ENCODE assay signal across 16 cellular contexts in the genomic region with DNA sequence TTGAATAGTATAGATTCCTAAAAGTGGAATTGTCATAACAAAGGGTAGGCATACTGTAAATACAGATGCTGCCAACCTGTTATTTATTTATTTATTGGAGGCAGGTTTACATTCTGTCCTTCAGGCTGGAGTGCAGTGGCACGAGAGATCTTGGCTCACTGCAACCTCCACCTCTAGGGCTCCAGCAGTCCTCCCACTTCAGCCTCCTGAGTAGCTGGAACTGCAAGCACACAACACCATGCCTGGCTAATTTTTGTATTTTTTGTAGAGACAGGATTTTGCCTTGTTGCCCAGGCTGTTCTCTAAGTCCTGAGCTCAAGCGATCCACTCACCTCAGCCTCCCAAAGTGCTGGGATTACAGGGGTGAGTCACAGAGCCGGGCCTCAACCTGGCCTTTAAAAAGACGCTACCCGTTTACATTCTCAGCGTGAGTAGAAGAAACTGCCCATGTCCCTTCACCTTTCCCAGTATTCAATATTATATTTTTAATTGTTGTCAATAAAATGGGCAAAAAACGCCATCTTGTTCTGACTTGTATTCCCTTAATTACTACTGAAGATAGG. TPM values are rescaled to one million over a fixed set of nuclear protein-coding genes. Genes with fewer than 3 reads are reported as not detected.
DNase-seq lines count a peak whose midpoint lies in the region; ATAC-seq, FAIRE-seq and TF ChIP-seq lines count a peak whose summit lies in the region.
"Had no signal": no experiment of that assay in that cellular context is flagged by ENCODE, and none has a peak within 500 bp of the region (broad histone marks: within the 10 kb centered on the region; RNA-seq: fewer than 3 reads in every experiment).

No MANE protein-coding gene starts in this region.

- no peak overlapping the region for H3K9ac ChIP-seq in HepG2 (ENCODE audit: insufficient read depth, low read depth, low read length)
- H3K9ac ChIP-seq: BLaER1, GM23248 had no signal

- H3K36me3 ChIP-seq in HepG2 (replicated peaks in 1 of 2; ENCODE audit: control insufficient read depth in 1 of 2, insufficient read depth in 2 of 2, low read length in 2 of 2), result peaks cover 0 to 7% of the 10 kb centered on the region in 2 experiments; a peak in 3 of 5 replicates
- H3K36me3 ChIP-seq in right lobe of liver, result no peaks in the 10 kb centered on the region
- H3K36me3 ChIP-seq: BLaER1 had no signal

- H3K4me1 Mint-ChIP-seq in brain (peaks cover 35% of the 10 kb centered on the region), neural crest cell (peaks cover 53% of the 10 kb centered on the region)
- peaks cover 11% of the 10 kb centered on the region for H3K4me1 Mint-ChIP-seq in activated CD8-positive, alpha-beta memory T cell treated with anti-CD3 and anti-CD28 coated beads, Interleukin-2, amount 10 ng/mL, durations not matched to agents 7 days and 5 days

- TF ChIP-seq CTCF in HepG2 (CRISPR knock-in tag; IDR thresholded peaks at IDR 0.05) (no peak), right lobe of liver (IDR thresholded peaks at IDR 0.05) (no peak), brain (conservative IDR thresholded peaks at IDR 0.05) (no peak), neural crest cell (conservative IDR thresholded peaks at IDR 0.05) (no peak)

- POLR2A ChIA-PET in HepG2 (lab: Yijun Ruan, JAX), result interaction anchor here (0.9 to 2.3 kb wide), 4 partner anchors 10 to 56 kb away, joined by 3 to 16 read pairs (median 7); no protein-coding TSS in a partner anchor

- H3K27me3 Mint-ChIP-seq in brain (peaks cover 8% of the 10 kb centered on the region), neural crest cell (ENCODE audit: low read depth) (no peaks in the 10 kb centered on the region)
- H3K27me3 Mint-ChIP-seq in activated CD8-positive, alpha-beta memory T cell treated with anti-CD3 and anti-CD28 coated beads, Interleukin-2, amount 10 ng/mL, durations not matched to agents 7 days and 5 days, result peaks cover 24% of the 10 kb centered on the region

- CTCF ChIA-PET in HepG2 (lab: Yijun Ruan, JAX; ENCODE audit: low intra/inter-chr PET ratio, low total read pairs), result no interaction called here
- CTCF ChIA-PET in activated CD8-positive, alpha-beta memory T cell treated with anti-CD3 and anti-CD28 coated beads, Interleukin-2, amount 10 ng/mL, durations not matched to agents 7 days and 5 days (lab: Charles Lee), result no interaction called here

- DNase-seq in HepG2 (ENCODE audit: low spot score), result no peak
- no peak for DNase-seq in right lobe of liver
- DNase-seq in neural crest cell (ENCODE audit: low read depth, low spot score), result no peak
- no peak for DNase-seq in activated CD8-positive, alpha-beta memory T cell treated with anti-CD3 and anti-CD28 coated beads, Interleukin-2, amount 10 ng/mL, durations not matched to agents 7 days and 5 days
- DNase-seq: 8988T; AML-193; Caco-2; CD8-positive, alpha-beta memory T cell; DND-41; GDM1; GM23248 had no signal

- ATAC-seq in HepG2, result no peak
- ATAC-seq in right lobe of liver, result no peak
- ATAC-seq in activated CD4-positive, CD25-positive, alpha-beta regulatory T cell treated with anti-CD3 and anti-CD28 coated beads, Interleukin-2, amount 50 U/mL, for 24 hours, result no peak
- ATAC-seq in activated CD8-positive, alpha-beta memory T cell treated with anti-CD3 and anti-CD28 coated beads, Interleukin-2, amount 10 ng/mL, durations not matched to agents 7 days and 5 days, result no peak
- no peak for ATAC-seq in HG03097 (IDR thresholded peaks at IDR 0.05; ENCODE audit: low FRiP score, unreplicated experiment)

- peaks cover 12% of the 10 kb centered on the region for H4K20me1 ChIP-seq in HepG2 (ENCODE audit: insufficient read depth, low read length)

- peak overlapping the region in 3 of 5 experiments; percentile 11 to 65 (median 12) for H3K4me3 Mint-ChIP-seq in brain
- peak overlapping the region; percentile 66 for H3K4me3 Mint-ChIP-seq in neural crest cell
- no peak overlapping the region for H3K4me3 Mint-ChIP-seq in activated CD8-positive, alpha-beta memory T cell treated with anti-CD3 and anti-CD28 coated beads, Interleukin-2, amount 10 ng/mL, durations not matched to agents 7 days and 5 days

- TF ChIP-seq POLR2A in HepG2 (IDR thresholded peaks at IDR 0.05; ENCODE audit: insufficient read depth in 1 of 2, low read depth in 2 of 2, low read length in 2 of 2), result no peak
- no peak for TF ChIP-seq POLR2A in right lobe of liver (IDR thresholded peaks at IDR 0.05)

- in situ Hi-C loops in HepG2 (cut with HindIII; ENCODE audit: extremely low pct_ligation_motif_present, low pct_unique_long_range_greater_than_20kb), result no loop called here

- H3K4me3 ChIP-seq in HepG2 (replicated peaks in 1 of 3; ENCODE audit: insufficient read depth in 1 of 3, low read depth in 2 of 3, low read length in 3 of 3) (no peak overlapping the region), right lobe of liver (no peak overlapping the region)
- H3K4me3 ChIP-seq: BLaER1, GM23248 had no signal

- no peak for FAIRE-seq in HepG2 (lab: Jason Lieb, UNC)
- FAIRE-seq: H54 had no signal

- H3K27ac Mint-ChIP-seq in brain (peak overlapping the region in 3 of 5 experiments; percentile 29 to 54 (median 30)), neural crest cell (ENCODE audit: unreplicated experiment) (no peak overlapping the region)
- H3K27ac Mint-ChIP-seq in activated CD8-positive, alpha-beta memory T cell treated with anti-CD3 and anti-CD28 coated beads, Interleukin-2, amount 10 ng/mL, durations not matched to agents 7 days and 5 days, result no peak overlapping the region

- peaks cover 36% of the 10 kb centered on the region for H3K79me2 ChIP-seq in HepG2 (ENCODE audit: insufficient read depth, low read length)

- intact Hi-C loops in HepG2 (cut with micrococcal nuclease; ENCODE audit: unreplicated experiment), result loop anchor here (10.0 kb wide), 1 partner anchor 213 kb away; a partner anchor contains a TSS
- intact Hi-C loops in right lobe of liver (cut with DNase I), result no loop called here

- H3K36me3 Mint-ChIP-seq in brain (no peaks in the 10 kb centered on the region), neural crest cell (ENCODE audit: low read depth) (no peaks in the 10 kb centered on the region)
- peaks cover 1% of the 10 kb centered on the region for H3K36me3 Mint-ChIP-seq in activated CD8-positive, alpha-beta memory T cell treated with anti-CD3 and anti-CD28 coated beads, Interleukin-2, amount 10 ng/mL, durations not matched to agents 7 days and 5 days

- H3K27me3 ChIP-seq in HepG2 (ENCODE audit: control insufficient read depth in 1 of 2, insufficient read depth in 2 of 2, low read length in 2 of 2), result no peaks in the 10 kb centered on the region; a peak in 1 of 5 replicates
- no peaks in the 10 kb centered on the region for H3K27me3 ChIP-seq in right lobe of liver
- H3K27me3 ChIP-seq: BLaER1 had no signal

- H3K27ac ChIP-seq in HepG2 (ENCODE audit: extremely low read length, insufficient read depth, low read length) (no peak overlapping the region), right lobe of liver (peak overlapping the region in 1 of 3 donors; percentile 70)
- H3K27ac ChIP-seq: BLaER1, GM23248 had no signal

- H3K9me3 Mint-ChIP-seq in brain, result peaks cover 0 to 3% (median 0%) of the 10 kb centered on the region in 5 experiments
- H3K9me3 Mint-ChIP-seq in neural crest cell, result peaks cover 3% of the 10 kb centered on the region
- H3K9me3 Mint-ChIP-seq in activated CD8-positive, alpha-beta memory T cell treated with anti-CD3 and anti-CD28 coated beads, Interleukin-2, amount 10 ng/mL, durations not matched to agents 7 days and 5 days (ENCODE audit: low read depth), result no peaks in the 10 kb centered on the region
- H3K9me3 Mint-ChIP-seq: CD8-positive, alpha-beta memory T cell had no signal

- no peak for TF ChIP-seq RAD21 in HepG2 (CRISPR knock-in tag; IDR thresholded peaks at IDR 0.05)

- WGBS in HepG2 (ENCODE audit: low lambda C conversion rate), result 89% methylated on average over 7 of the region's 7 CpGs
- WGBS in right lobe of liver (ENCODE audit: insufficient coverage, low coverage, low lambda C conversion rate, missing lambda C conversion rate), result 88% methylated on average over 6 of the region's 7 CpGs

- no peak for TF ChIP-seq EP300 in HepG2 (IDR thresholded peaks at IDR 0.05; ENCODE audit: low read depth in 2 of 2, low read length in 2 of 2)
- no peak for TF ChIP-seq EP300 in HepG2 (CRISPR knock-in tag; IDR thresholded peaks at IDR 0.05; ENCODE audit: borderline replicate concordance)

- H2AFZ ChIP-seq in HepG2 (ENCODE audit: low read length), result no peak overlapping the region
- H2AFZ ChIP-seq: GM23248 had no signal

- no peaks in the 10 kb centered on the region for H3K9me3 ChIP-seq in HepG2 (ENCODE audit: low read length)
- no peaks in the 10 kb centered on the region for H3K9me3 ChIP-seq in right lobe of liver
- H3K9me3 ChIP-seq: BLaER1, Caco-2 had no signal

- BruUV-seq in HepG2 (replicated peaks; lab: Mats Ljungman, UMichigan), result no TSS peak

- no peak overlapping the region for H3K4me2 ChIP-seq in HepG2 (ENCODE audit: low read depth, low read length)
- H3K4me2 ChIP-seq: BLaER1 had no signal

- H3K4me1 ChIP-seq in HepG2 (ENCODE audit: insufficient read depth, low read length) (peaks cover 58% of the 10 kb centered on the region), right lobe of liver (peaks cover 0 to 19% (median 0%) of the 10 kb centered on the region in 4 donors)

RNA-seq across cellular contexts. Expression of a gene that starts 3.0 kb away (rescaled TPM):
- 119 and 174 TPM in 2 replicates for total RNA-seq in HepG2 (2016; rRNA removed; fragmentation: Illumina TruSeq; extraction: Trizol)
- 13.0 and 13.5 TPM in 2 replicates for total RNA-seq in HepG2 (2016; cell fraction: cytosol; rRNA removed; fragmentation: Illumina TruSeq; extraction: Trizol; ENCODE audit: low read depth)
- 112 and 164 TPM in 2 replicates for total RNA-seq in HepG2 (2016; cell fraction: insoluble cytoplasmic fraction; rRNA removed; fragmentation: Illumina TruSeq; extraction: Trizol)
- total RNA-seq in HepG2 (2016; cell fraction: membrane; rRNA removed; fragmentation: Illumina TruSeq; extraction: Trizol), result 35.2 and 39.5 TPM in 2 replicates
- total RNA-seq in HepG2 (2016; cell fraction: nucleus; rRNA removed; fragmentation: Illumina TruSeq; extraction: Trizol), result 134 and 149 TPM in 2 replicates
- polyA plus RNA-seq in HepG2 (2011; rRNA removed), result 31.9 and 38.1 TPM in 2 replicates
- 14.6 and 24.9 TPM in 2 replicates for polyA plus RNA-seq in HepG2 (2011; cell fraction: cytosol; rRNA removed)
- 19.3 and 29.4 TPM in 2 replicates for polyA plus RNA-seq in HepG2 (2011; cell fraction: nucleus; rRNA removed)
- polyA plus RNA-seq in HepG2 (2012), result 62.4 and 98.0 TPM in 2 replicates
- polyA plus RNA-seq in HepG2 (2016; cell fraction: cytosol; fragmentation: Illumina TruSeq; extraction: Trizol; ENCODE audit: low read depth), result 1.6 and 1.8 TPM in 2 replicates
- polyA plus RNA-seq in HepG2 (2016; cell fraction: insoluble cytoplasmic fraction; fragmentation: Illumina TruSeq; extraction: Trizol; ENCODE audit: low read depth), result 87.7 and 90.4 TPM in 2 replicates
- polyA plus RNA-seq in HepG2 (2016; cell fraction: membrane; fragmentation: Illumina TruSeq; extraction: Trizol; ENCODE audit: low read depth), result 6.9 and 8.4 TPM in 2 replicates
- polyA plus RNA-seq in HepG2 (2016; cell fraction: nucleus; fragmentation: Illumina TruSeq; extraction: Trizol; ENCODE audit: insufficient read depth, low read depth), result 77.5 and 87.9 TPM in 2 replicates
- 17.3 and 25.8 TPM in 2 replicates for polyA minus RNA-seq in HepG2 (2011; rRNA and poly(A)+ RNA removed; ENCODE audit: low replicate concordance)
- polyA minus RNA-seq in HepG2 (2011; cell fraction: cytosol; rRNA and poly(A)+ RNA removed), result 82.6 and 95.3 TPM in 2 replicates
- polyA minus RNA-seq in HepG2 (2011; cell fraction: nucleus; rRNA and poly(A)+ RNA removed), result 275 and 284 TPM in 2 replicates
- total RNA-seq in right lobe of liver, result 10 to 100 TPM; 11.6 to 23.9 (median 19.8) TPM
- 2.8 TPM for polyA plus RNA-seq in brain (ENCODE audit: insufficient read depth, low read depth, low replicate concordance)
- 47.2 and 53.7 TPM in 2 replicates for total RNA-seq in neural crest cell
- 10 to 100 TPM; 19.4 to 22.3 TPM for total RNA-seq in activated CD8-positive, alpha-beta memory T cell treated with anti-CD3 and anti-CD28 coated beads, Interleukin-2, amount 10 ng/mL, durations not matched to agents 7 days and 5 days

Comparison
In these comparisons a context has a peak if more than half of its experiments do, and no peak if none do; other contexts are left out.
1. H3K27ac Mint-ChIP-seq: peak in brain (3 of 5); none in neural crest cell (single experiment) and activated CD8-positive, alpha-beta memory T cell treated with anti-CD3 and anti-CD28 coated beads, Interleukin-2, amount 10 ng/mL, durations not matched to agents 7 days and 5 days (single experiment).